In genomic region chr3:65939841-65940246, GRCh38 we compare ENCODE assay signal across 1 cellular context.
TF ChIP-seq lines count a peak whose summit lies in the region.

No MANE protein-coding gene starts in this region.

TF ChIP-seq in GM23338, 12 proteins besides CTCF, POLR2A, EP300 and RAD21 (continued from another document):
- TF ChIP-seq ZNF462 (CRISPR knock-in tag; IDR thresholded peaks at IDR 0.05), result no peak
TF ChIP-seq in GM23338: peak in this region for 0.
